In genomic region chr18:43662657-43663056, GRCh38 we compare ENCODE assay signal across 12 cellular contexts.
DNase-seq lines count a peak whose midpoint lies in the region; ATAC-seq and TF ChIP-seq lines count a peak whose summit lies in the region.
"Had no signal": no experiment of that assay in that cellular context is flagged by ENCODE, and none has a peak within 500 bp of the region (broad histone marks: within the 10 kb centered on the region; RNA-seq: fewer than 3 reads in every experiment).

No MANE protein-coding gene starts in this region.

- no peak for TF ChIP-seq CTCF in epithelial cell of proximal tubule (conservative IDR thresholded peaks at IDR 0.05; ENCODE audit: low read depth, low read length)

- no peak for ATAC-seq in activated CD4-positive, CD25-positive, alpha-beta regulatory T cell treated with anti-CD3 and anti-CD28 coated beads, Interleukin-2, amount 50 U/mL, for 24 hours
- no peak for ATAC-seq in GM21825 (IDR thresholded peaks at IDR 0.05; ENCODE audit: unreplicated experiment)
- ATAC-seq: naive thymus-derived CD4-positive, alpha-beta T cell had no signal

- peak; percentile 3 for DNase-seq in COLO829 (ENCODE audit: low spot score)
- DNase-seq in RKO (ENCODE audit: low spot score): peak; percentile 15
- peak; percentile 52 for DNase-seq in epithelial cell of proximal tubule (ENCODE audit: low read depth)
- DNase-seq in non-pigmented ciliary epithelial cell (ENCODE audit: low read depth): peak; percentile 90
- no peak for DNase-seq in NCI-H187 (lab: John Stamatoyannopoulos, UW)
- no peak for DNase-seq in NCI-H2029 treated with DMSO at 0.1 percent for 48 hours (lab: John Stamatoyannopoulos, UW)
- DNase-seq: CD4-positive, alpha-beta T cell; endodermal cell; naive thymus-derived CD4-positive, alpha-beta T cell; stimulated activated CD8-positive, alpha-beta memory T cell treated with anti-CD3 and anti-CD28 coated beads, Interleukin-4, amount 100 ng/mL, for 48 hours had no signal

- H3K4me3 ChIP-seq in epithelial cell of proximal tubule (ENCODE audit: low read depth, low read length): no peak overlapping the region

Comparison
In these comparisons a context has a peak if more than half of its experiments do, and no peak if none do; other contexts are left out.
1. DNase-seq: peak in COLO829 (single experiment), RKO (single experiment), epithelial cell of proximal tubule (single experiment) and non-pigmented ciliary epithelial cell (single experiment); none in NCI-H187 (0 of 2) and NCI-H2029 treated with DMSO at 0.1 percent for 48 hours (single experiment).